In the genomic region with DNA sequence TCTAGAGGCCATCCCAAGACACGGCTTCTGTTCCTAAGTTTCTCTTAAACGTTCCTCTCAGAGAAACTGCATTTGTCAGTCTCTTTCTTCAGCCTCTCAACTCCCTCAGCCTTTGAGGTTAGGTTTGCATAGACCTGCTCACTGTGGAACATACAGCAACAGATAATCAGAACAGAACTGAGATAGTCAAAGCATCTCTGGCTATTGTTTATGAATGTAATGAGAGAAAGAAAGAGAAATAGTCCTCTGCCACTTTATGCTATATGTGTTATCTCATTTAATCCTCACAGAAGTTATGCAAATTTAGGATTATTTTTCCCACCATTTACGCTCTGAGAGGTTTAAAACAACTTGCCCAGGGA, we compare ENCODE assay signal across 23 cellular contexts.
DNase-seq lines count a peak whose midpoint lies in the region; ATAC-seq and TF ChIP-seq lines count a peak whose summit lies in the region.
"Had no signal": no experiment of that assay in that cellular context is flagged by ENCODE, and none has a peak within 500 bp of the region (broad histone marks: within the 10 kb centered on the region; RNA-seq: fewer than 3 reads in every experiment).

No MANE protein-coding gene starts in this region.

- H4K20me1 ChIP-seq in Karpas-422 (ENCODE audit: insufficient read depth, low read depth, low read length): no peaks in the 10 kb centered on the region

- peak overlapping the region; percentile 48 for H3K27ac ChIP-seq in Karpas-422 (ENCODE audit: low read length)
- no peak overlapping the region for H3K27ac ChIP-seq in naive thymus-derived CD4-positive, alpha-beta T cell (ENCODE audit: low read depth, low read length)
- H3K27ac ChIP-seq: GM23248, KMS-11, SK-N-MC had no signal

- H3K27me3 ChIP-seq in Karpas-422 (ENCODE audit: low read length): no peaks in the 10 kb centered on the region
- no peaks in the 10 kb centered on the region for H3K27me3 ChIP-seq in naive thymus-derived CD4-positive, alpha-beta T cell (ENCODE audit: control insufficient read depth in 2 of 2, insufficient read depth in 2 of 2, low read length in 2 of 2)

- H3K4me3 Mint-ChIP-seq in chondrocyte (ENCODE audit: unreplicated experiment): no peak overlapping the region
- no peak overlapping the region for H3K4me3 Mint-ChIP-seq in naive thymus-derived CD4-positive, alpha-beta T cell
- H3K4me3 Mint-ChIP-seq: CD4-positive, alpha-beta memory T cell; H9; IgD-negative memory B cell had no signal

- H3K9me3 ChIP-seq in Karpas-422 (ENCODE audit: low read length): no peaks in the 10 kb centered on the region
- H3K9me3 ChIP-seq in naive thymus-derived CD4-positive, alpha-beta T cell (ENCODE audit: control insufficient read depth in 2 of 3, low read length in 3 of 3): no peaks in the 10 kb centered on the region

- H3K79me2 ChIP-seq in Karpas-422 (ENCODE audit: low read length): no peaks in the 10 kb centered on the region

- no peaks in the 10 kb centered on the region for H3K36me3 Mint-ChIP-seq in chondrocyte (ENCODE audit: low read depth)
- H3K36me3 Mint-ChIP-seq in naive thymus-derived CD4-positive, alpha-beta T cell: no peaks in the 10 kb centered on the region
- H3K36me3 Mint-ChIP-seq: CD4-positive, alpha-beta memory T cell; IgD-negative memory B cell had no signal

- peaks cover 22% of the 10 kb centered on the region for H3K4me1 ChIP-seq in Karpas-422 (ENCODE audit: low read length)
- H3K4me1 ChIP-seq in naive thymus-derived CD4-positive, alpha-beta T cell (ENCODE audit: control insufficient read depth in 2 of 2, insufficient read depth in 2 of 2, low read length in 2 of 2): no peaks in the 10 kb centered on the region

- H3K27ac Mint-ChIP-seq in chondrocyte (ENCODE audit: unreplicated experiment): no peak overlapping the region
- no peak overlapping the region for H3K27ac Mint-ChIP-seq in naive thymus-derived CD4-positive, alpha-beta T cell
- H3K27ac Mint-ChIP-seq: CD4-positive, alpha-beta memory T cell; H9; IgD-negative memory B cell had no signal

- H3K36me3 ChIP-seq in Karpas-422 (ENCODE audit: insufficient read depth, low read length): no peaks in the 10 kb centered on the region; the same call in 1 of the 2 replicates
- H3K36me3 ChIP-seq in naive thymus-derived CD4-positive, alpha-beta T cell (ENCODE audit: control insufficient read depth in 2 of 3, insufficient read depth in 3 of 3, low read length in 3 of 3): no peaks in the 10 kb centered on the region

- H3K4me1 Mint-ChIP-seq in chondrocyte (ENCODE audit: low read depth): peaks cover 18% of the 10 kb centered on the region
- H3K4me1 Mint-ChIP-seq in naive thymus-derived CD4-positive, alpha-beta T cell: no peaks in the 10 kb centered on the region
- H3K4me1 Mint-ChIP-seq: CD4-positive, alpha-beta memory T cell; IgD-negative memory B cell had no signal

- POLR2A ChIA-PET in naive thymus-derived CD4-positive, alpha-beta T cell (lab: Charles Lee): no interaction called here

- H2AFZ ChIP-seq in Karpas-422 (ENCODE audit: low read length): peak overlapping the region; percentile 44
- H2AFZ ChIP-seq: GM23248 had no signal

- CTCF ChIA-PET in naive thymus-derived CD4-positive, alpha-beta T cell (lab: Charles Lee): no interaction called here

- DNase-seq in Karpas-422 (peak; percentile 46), chondrocyte (ENCODE audit: low spot score) (no peak)
- no peak for DNase-seq in stimulated activated CD4-positive, alpha-beta T cell treated with anti-CD3 and anti-CD28 coated beads, Interleukin-12 subunit alpha, Interleukin-12 subunit beta, amount 100 ng/mL, for 4 hours
- no peak for DNase-seq in naive thymus-derived CD4-positive, alpha-beta T cell
- DNase-seq: C1 segment of cervical spinal cord; CD4-positive, alpha-beta memory T cell; COR-L47; GM23248; H9; NCI-H1092; NCI-H1417 treated with DMSO at 0.1 percent for 48 hours; NCI-H187; NCI-H2081 treated with DMSO at 0.1 percent for 48 hours; NCI-H2171; NCI-H226; NCI-H510A; SIG-M5 had no signal

- TF ChIP-seq CTCF in chondrocyte (IDR thresholded peaks at IDR 0.05): no peak

- ATAC-seq in GM19351 (IDR thresholded peaks at IDR 0.05; ENCODE audit: unreplicated experiment) (peak; percentile 79), HG02884 (IDR thresholded peaks at IDR 0.05; ENCODE audit: unreplicated experiment) (peak; percentile 53), GM19452 (IDR thresholded peaks at IDR 0.05; ENCODE audit: unreplicated experiment) (no peak)
- no peak for ATAC-seq in naive thymus-derived CD4-positive, alpha-beta T cell

- intact Hi-C loops in naive thymus-derived CD4-positive, alpha-beta T cell (cut with micrococcal nuclease): no loop called here

- H3K27me3 Mint-ChIP-seq in chondrocyte (ENCODE audit: low read depth): peaks cover 3% of the 10 kb centered on the region
- H3K27me3 Mint-ChIP-seq in naive thymus-derived CD4-positive, alpha-beta T cell: peaks cover 0 to 11% (median 0%) of the 10 kb centered on the region in 5 donors
- H3K27me3 Mint-ChIP-seq: CD4-positive, alpha-beta memory T cell had no signal

- H3K4me3 ChIP-seq in Karpas-422 (ENCODE audit: low read length): peak overlapping the region; percentile 4; the same call in 1 of the 2 replicates
- no peak overlapping the region for H3K4me3 ChIP-seq in naive thymus-derived CD4-positive, alpha-beta T cell (ENCODE audit: low read length)
- H3K4me3 ChIP-seq: GM23248, SK-N-MC had no signal

- peak overlapping the region; percentile 54 for H3K4me2 ChIP-seq in Karpas-422 (ENCODE audit: low read depth, low read length, poor library complexity, severe bottlenecking)
- H3K4me2 ChIP-seq: KMS-11 had no signal

- H3K9me2 ChIP-seq in Karpas-422 (replicated peaks; ENCODE audit: insufficient read depth, low read length): no peaks in the 10 kb centered on the region

- peak overlapping the region; percentile 3; the same call in 1 of the 2 replicates for H3K9ac ChIP-seq in Karpas-422 (ENCODE audit: low read length)
- H3K9ac ChIP-seq: GM23248, KMS-11 had no signal

- peaks cover 11% of the 10 kb centered on the region for H3K9me3 Mint-ChIP-seq in chondrocyte (ENCODE audit: low read depth)
- peaks cover 0 to 8% (median 0%) of the 10 kb centered on the region in 11 donors for H3K9me3 Mint-ChIP-seq in naive thymus-derived CD4-positive, alpha-beta T cell

Comparison
In these comparisons a context has a peak if more than half of its experiments do, and no peak if none do; other contexts are left out.
1. ATAC-seq: peak in GM19351 (single experiment) and HG02884 (single experiment); none in GM19452 (single experiment) and naive thymus-derived CD4-positive, alpha-beta T cell (single experiment).